ENCODE assay signal across 8 cellular contexts in genomic region chrX:43750248-43750676, GRCh38.
DNase-seq lines count a peak whose midpoint lies in the region; ATAC-seq and TF ChIP-seq lines count a peak whose summit lies in the region.

No MANE protein-coding gene starts in this region.

- TF ChIP-seq CTCF in KMS-11 (conservative IDR thresholded peaks at IDR 0.05; ENCODE audit: low read depth, low read length) (peak; percentile 54; the same call in 1 of the 2 replicates), PC-3 (conservative IDR thresholded peaks at IDR 0.05; ENCODE audit: low read depth, low read length) (peak; percentile 75), foreskin fibroblast (IDR thresholded peaks at IDR 0.05; ENCODE audit: low read depth, low read length) (peak; percentile 8), osteoblast (IDR thresholded peaks at IDR 0.05; ENCODE audit: extremely low read depth, low read depth, low read length) (peak; percentile 53)

- H3K4me2 ChIP-seq in KMS-11 (no peak overlapping the region), PC-3 (ENCODE audit: low read length) (no peak overlapping the region), osteoblast (ENCODE audit: insufficient read depth, low read length) (no peak overlapping the region)

- no peaks in the 10 kb centered on the region for H3K9me3 ChIP-seq in CD4-positive, alpha-beta memory T cell (ENCODE audit: control insufficient read depth in 1 of 2, low read length in 2 of 2)
- no peaks in the 10 kb centered on the region for H3K9me3 ChIP-seq in PC-3 (ENCODE audit: low read length)
- peaks cover 3% of the 10 kb centered on the region for H3K9me3 ChIP-seq in osteoblast (ENCODE audit: low read depth, low read length)
- no peaks in the 10 kb centered on the region for H3K9me3 ChIP-seq in MG63

- intact Hi-C loops in CD4-positive, alpha-beta memory T cell (cut with micrococcal nuclease) = loop anchor here (1.0 to 5.0 kb wide), 2 partner anchors 191 to 1968 kb away; no protein-coding TSS in a partner anchor
- intact Hi-C loops in PC-3 (cut with micrococcal nuclease) = loop anchor here (1.0 to 10.0 kb wide), 2 partner anchors 192 to 405 kb away; no protein-coding TSS in a partner anchor

- ATAC-seq in GM19467 (IDR thresholded peaks at IDR 0.05; ENCODE audit: unreplicated experiment) (peak; percentile 64), PC-3 (peak; percentile 74)

- DNase-seq in CD4-positive, alpha-beta memory T cell = peak; percentile 50 to 60 (median 54)
- peak; percentile 71 for DNase-seq in PC-3
- peak; percentile 4 to 5 for DNase-seq in activated T-helper 1 cell treated with anti-CD3 and anti-CD28 coated beads, Interleukin-2, amount 50 U/mL, for 16 hours (ENCODE audit: low read depth in 1 of 2, low spot score in 1 of 2)
- peak; percentile 79 to 83 for DNase-seq in foreskin fibroblast
- peak; percentile 35 for DNase-seq in osteoblast (ENCODE audit: insufficient read length, low spot score, missing footprints)
- DNase-seq in MG63 = no peak

- H3K79me2 ChIP-seq in KMS-11 (ENCODE audit: insufficient read depth, low read depth) (no peaks in the 10 kb centered on the region), PC-3 (ENCODE audit: low read length) (no peaks in the 10 kb centered on the region), osteoblast (ENCODE audit: insufficient read depth, low read length) (no peaks in the 10 kb centered on the region)

- H3K4me1 ChIP-seq in CD4-positive, alpha-beta memory T cell (ENCODE audit: insufficient read depth, low read length) = no peaks in the 10 kb centered on the region
- H3K4me1 ChIP-seq in KMS-11 (ENCODE audit: low read depth, poor library complexity, severe bottlenecking) = no peaks in the 10 kb centered on the region
- H3K4me1 ChIP-seq in PC-3 (ENCODE audit: insufficient read depth, low read length) = no peaks in the 10 kb centered on the region
- H3K4me1 ChIP-seq in osteoblast (ENCODE audit: insufficient read depth, low read length) = no peaks in the 10 kb centered on the region

- H3K4me1 Mint-ChIP-seq in CD4-positive, alpha-beta memory T cell = peaks cover 0 to 5% (median 2%) of the 10 kb centered on the region in 4 donors

- H3K9me3 Mint-ChIP-seq in CD4-positive, alpha-beta memory T cell = no peaks in the 10 kb centered on the region

- no peaks in the 10 kb centered on the region for H3K27me3 Mint-ChIP-seq in CD4-positive, alpha-beta memory T cell

- H3K27me3 ChIP-seq in CD4-positive, alpha-beta memory T cell (ENCODE audit: insufficient read depth, low read length) = no peaks in the 10 kb centered on the region
- H3K27me3 ChIP-seq in KMS-11 (ENCODE audit: insufficient read depth, low read depth) = no peaks in the 10 kb centered on the region
- H3K27me3 ChIP-seq in PC-3 (ENCODE audit: low read length) = no peaks in the 10 kb centered on the region
- no peaks in the 10 kb centered on the region for H3K27me3 ChIP-seq in osteoblast (ENCODE audit: insufficient read depth, low read length)
- H3K27me3 ChIP-seq in MG63 = no peaks in the 10 kb centered on the region

- H3K36me3 ChIP-seq in CD4-positive, alpha-beta memory T cell (ENCODE audit: insufficient read depth, low read length) = no peaks in the 10 kb centered on the region
- H3K36me3 ChIP-seq in KMS-11 (ENCODE audit: insufficient read depth) = no peaks in the 10 kb centered on the region
- no peaks in the 10 kb centered on the region for H3K36me3 ChIP-seq in PC-3 (ENCODE audit: low read depth, low read length)
- H3K36me3 ChIP-seq in osteoblast (ENCODE audit: insufficient read depth, low read length) = no peaks in the 10 kb centered on the region
- H3K36me3 ChIP-seq in MG63 = no peaks in the 10 kb centered on the region

- H3K9ac ChIP-seq in KMS-11 (no peak overlapping the region), PC-3 (ENCODE audit: low read length) (no peak overlapping the region)

- no peaks in the 10 kb centered on the region for H3K36me3 Mint-ChIP-seq in CD4-positive, alpha-beta memory T cell

- peak overlapping the region; percentile 18; the same call in 1 of the 2 replicates for H2AFZ ChIP-seq in KMS-11 (ENCODE audit: low read depth)
- no peak overlapping the region for H2AFZ ChIP-seq in PC-3 (ENCODE audit: low read length)
- H2AFZ ChIP-seq in osteoblast (ENCODE audit: low read length) = no peak overlapping the region

- H3K4me3 ChIP-seq in CD4-positive, alpha-beta memory T cell (ENCODE audit: low read length in 2 of 2) = no peak overlapping the region
- H3K4me3 ChIP-seq in KMS-11 (IDR thresholded peaks at IDR 0.05; ENCODE audit: insufficient read depth, low read depth, low read length) (no peak overlapping the region), PC-3 (ENCODE audit: low read length) (no peak overlapping the region), foreskin fibroblast (ENCODE audit: low read depth in 1 of 2, low read length in 2 of 2) (no peak overlapping the region), osteoblast (ENCODE audit: insufficient read depth, low read length) (no peak overlapping the region), MG63 (no peak overlapping the region)

- CTCF ChIA-PET in CD4-positive, alpha-beta memory T cell (lab: Charles Lee; ENCODE audit: partially characterized antibody) = interaction anchor here (0.6 to 1.7 kb wide), 6 partner anchors 9 to 1877 kb away, joined by 3 to 10 read pairs (median 5); no protein-coding TSS in a partner anchor
- CTCF ChIA-PET in PC-3 (lab: Charles Lee) = interaction anchor here (0.5 to 1.0 kb wide), 4 partner anchors 185 to 811 kb away, joined by 3 to 15 read pairs (median 5); no protein-coding TSS in a partner anchor

- no peak overlapping the region for H3K4me3 Mint-ChIP-seq in CD4-positive, alpha-beta memory T cell

- H3K27ac ChIP-seq in CD4-positive, alpha-beta memory T cell (ENCODE audit: low read depth, low read length) = no peak overlapping the region
- H3K27ac ChIP-seq in KMS-11 (no peak overlapping the region), PC-3 (ENCODE audit: low read length) (no peak overlapping the region), osteoblast (ENCODE audit: low read depth, low read length) (no peak overlapping the region)

- no peaks in the 10 kb centered on the region for H3F3A ChIP-seq in PC-3 (ENCODE audit: low read length, unreplicated experiment)

- H4K20me1 ChIP-seq in KMS-11 (ENCODE audit: insufficient read depth) (no peaks in the 10 kb centered on the region), PC-3 (ENCODE audit: low read length) (no peaks in the 10 kb centered on the region), osteoblast (ENCODE audit: insufficient read depth, low read length) (no peaks in the 10 kb centered on the region)

- H3K27ac Mint-ChIP-seq in CD4-positive, alpha-beta memory T cell = no peak overlapping the region

- no TSS peak for BruUV-seq in PC-3 (replicated peaks; lab: Mats Ljungman, UMichigan)

- POLR2A ChIA-PET in CD4-positive, alpha-beta memory T cell (lab: Charles Lee; ENCODE audit: partially characterized antibody) = no interaction called here
- POLR2A ChIA-PET in PC-3 (lab: Charles Lee; ENCODE audit: unreplicated experiment) = no interaction called here

- H3K9me2 ChIP-seq in PC-3 (replicated peaks; ENCODE audit: low read length) = no peaks in the 10 kb centered on the region

Comparison
In these comparisons a context has a peak if more than half of its experiments do, and no peak if none do; other contexts are left out.
1. CTCF ChIP-seq: peak in every context shown above with its lines; median percentile 75 in PC-3; 54 in KMS-11; 53 in osteoblast; 8 in foreskin fibroblast.